8 cellular contexts compared by ENCODE assay signal in genomic region chr6:14638932-14639875, GRCh38.
DNase-seq lines count a peak whose midpoint lies in the region; ATAC-seq and TF ChIP-seq lines count a peak whose summit lies in the region.

No MANE protein-coding gene starts in this region.

- H3K4me2 ChIP-seq in BLaER1 (peak overlapping the region; percentile 86), PC-3 (ENCODE audit: low read length) (peak overlapping the region; percentile 76)

- DNase-seq in PC-3 (peak; percentile 52), foreskin fibroblast (peak; percentile 44 to 74), renal cortical epithelial cell (ENCODE audit: low read depth) (peak; percentile 29), kidney glomerular epithelial cell (lab: John Stamatoyannopoulos, UW) (no peak)
- no peak for DNase-seq in stimulated activated CD4-positive, alpha-beta T cell treated with anti-CD3 and anti-CD28 coated beads, Interleukin-2, amount 100 ng/mL, for 48 hours

- H3F3A ChIP-seq in PC-3 (ENCODE audit: low read length, unreplicated experiment) = no peaks in the 10 kb centered on the region

- H3K4me3 ChIP-seq in BLaER1 = peak overlapping the region; percentile 56
- peak overlapping the region; percentile 54 for H3K4me3 ChIP-seq in PC-3 (ENCODE audit: low read length)
- H3K4me3 ChIP-seq in foreskin fibroblast (ENCODE audit: low read depth in 1 of 2, low read length in 2 of 2) = peak overlapping the region in 1 of 2 donors; percentile 15

- ATAC-seq in HG02759 (IDR thresholded peaks at IDR 0.05; ENCODE audit: unreplicated experiment) (peak; percentile 41), PC-3 (peak; percentile 75), GM18520 (IDR thresholded peaks at IDR 0.05; ENCODE audit: unreplicated experiment) (no peak)

- no peaks in the 10 kb centered on the region for H3K9me2 ChIP-seq in PC-3 (replicated peaks; ENCODE audit: low read length)

- H3K36me3 ChIP-seq in BLaER1 (no peaks in the 10 kb centered on the region), PC-3 (ENCODE audit: low read depth, low read length) (no peaks in the 10 kb centered on the region)

- no TSS peak for BruUV-seq in PC-3 (replicated peaks; lab: Mats Ljungman, UMichigan)

- H3K27me3 ChIP-seq in BLaER1 (no peaks in the 10 kb centered on the region), PC-3 (ENCODE audit: low read length) (no peaks in the 10 kb centered on the region)

- H3K4me1 ChIP-seq in BLaER1 = peaks cover 91% of the 10 kb centered on the region
- peaks cover 24% of the 10 kb centered on the region for H3K4me1 ChIP-seq in PC-3 (ENCODE audit: insufficient read depth, low read length)

- POLR2A ChIA-PET in PC-3 (lab: Charles Lee; ENCODE audit: unreplicated experiment) = interaction anchor here (0.5 to 0.7 kb wide), 4 partner anchors 34 to 105 kb away, joined by 3 to 8 read pairs (median 4); no protein-coding TSS in a partner anchor

- H4K20me1 ChIP-seq in BLaER1 (no peaks in the 10 kb centered on the region), PC-3 (ENCODE audit: low read length) (no peaks in the 10 kb centered on the region)

- H3K9ac ChIP-seq in BLaER1 (peak overlapping the region; percentile 74), PC-3 (ENCODE audit: low read length) (peak overlapping the region; percentile 33)

- H3K9me3 ChIP-seq in BLaER1 (no peaks in the 10 kb centered on the region), PC-3 (ENCODE audit: low read length) (no peaks in the 10 kb centered on the region)

- H2AFZ ChIP-seq in PC-3 (ENCODE audit: low read length) = peak overlapping the region; percentile 83

- TF ChIP-seq CTCF in PC-3 (conservative IDR thresholded peaks at IDR 0.05; ENCODE audit: low read depth, low read length) (no peak), foreskin fibroblast (IDR thresholded peaks at IDR 0.05; ENCODE audit: low read depth, low read length) (no peak)

- intact Hi-C loops in PC-3 (cut with micrococcal nuclease) = no loop called here

- H3K79me2 ChIP-seq in PC-3 (ENCODE audit: low read length) = no peaks in the 10 kb centered on the region

- H3K27ac ChIP-seq in BLaER1 = peak overlapping the region; percentile 87
- peak overlapping the region; percentile 20 for H3K27ac ChIP-seq in PC-3 (ENCODE audit: low read length)

- CTCF ChIA-PET in PC-3 (lab: Charles Lee) = interaction anchor here (0.7 kb wide), 2 partner anchors 74 to 692 kb away, joined by 3 to 5 read pairs; no protein-coding TSS in a partner anchor

Comparison
In these comparisons a context has a peak if more than half of its experiments do, and no peak if none do; other contexts are left out.
1. DNase-seq: peak in PC-3 (single experiment), foreskin fibroblast (2 of 2) and renal cortical epithelial cell (single experiment); none in stimulated activated CD4-positive, alpha-beta T cell treated with anti-CD3 and anti-CD28 coated beads, Interleukin-2, amount 100 ng/mL, for 48 hours (0 of 2) and kidney glomerular epithelial cell (single experiment).